24 cellular contexts compared by ENCODE assay signal in genomic region chr4:156957558-156957957, GRCh38. TPM values are rescaled to one million over a fixed set of nuclear protein-coding genes. Genes with fewer than 3 reads are reported as not detected.
DNase-seq lines count a peak whose midpoint lies in the region; ATAC-seq and TF ChIP-seq lines count a peak whose summit lies in the region.
"Had no signal": no experiment of that assay in that cellular context is flagged by ENCODE, and none has a peak within 500 bp of the region (broad histone marks: within the 10 kb centered on the region; RNA-seq: fewer than 3 reads in every experiment).

No MANE protein-coding gene starts in this region.

- H3K36me3 Mint-ChIP-seq in activated naive CD8-positive, alpha-beta T cell treated with anti-CD3 and anti-CD28 coated beads for 36 hours: no peaks in the 10 kb centered on the region
- H3K36me3 Mint-ChIP-seq: activated CD8-positive, alpha-beta memory T cell treated with anti-CD3 and anti-CD28 coated beads, Interleukin-2, amount 10 ng/mL, durations not matched to agents 7 days and 5 days; activated naive CD4-positive, alpha-beta T cell treated with anti-CD3 and anti-CD28 coated beads, Interleukin-2, amount 50 U/mL, for 24 hours; CD8-positive, alpha-beta memory T cell; natural killer cell had no signal

- no peak overlapping the region for H3K4me3 ChIP-seq in body of pancreas
- H3K4me3 ChIP-seq in aorta (ENCODE audit: low read length in 2 of 2): no peak overlapping the region
- H3K4me3 ChIP-seq: esophagus squamous epithelium had no signal

- H3K9me3 ChIP-seq in body of pancreas (no peaks in the 10 kb centered on the region), aorta (ENCODE audit: control insufficient read depth, low read length) (no peaks in the 10 kb centered on the region)
- H3K9me3 ChIP-seq: esophagus squamous epithelium had no signal

- H3K4me1 ChIP-seq in body of pancreas (peaks cover 62% of the 10 kb centered on the region), aorta (ENCODE audit: control insufficient read depth in 1 of 2, insufficient read depth in 2 of 2, low read length in 2 of 2) (peaks cover 2 to 33% of the 10 kb centered on the region in 2 donors)

- no peaks in the 10 kb centered on the region for H3K9me3 Mint-ChIP-seq in activated naive CD8-positive, alpha-beta T cell treated with anti-CD3 and anti-CD28 coated beads for 36 hours
- H3K9me3 Mint-ChIP-seq: activated CD4-positive, alpha-beta T cell treated with anti-CD3 and anti-CD28 coated beads, Interleukin-2, amount 10 ng/mL, durations not matched to agents 24 days and 14 days; activated naive CD4-positive, alpha-beta T cell treated with anti-CD3 and anti-CD28 coated beads, Interleukin-2, amount 50 U/mL, for 24 hours; activated T-helper 1 cell treated with anti-CD3 and anti-CD28 coated beads, Interleukin-12 subunit alpha, Interleukin-12 subunit beta, Interleukin-2, Interleukin-4 antibody, amounts not matched to agents 30 ng/mL and 10 ng/mL and 1 ng/mL, durations not matched to agents 14 hours and 24 hours and 36 hours had no signal

- no peak overlapping the region for H3K4me3 Mint-ChIP-seq in activated naive CD8-positive, alpha-beta T cell treated with anti-CD3 and anti-CD28 coated beads for 36 hours
- H3K4me3 Mint-ChIP-seq: activated CD4-positive, alpha-beta T cell treated with anti-CD3 and anti-CD28 coated beads, Interleukin-2, amount 10 ng/mL, durations not matched to agents 24 days and 14 days; activated CD8-positive, alpha-beta memory T cell treated with anti-CD3 and anti-CD28 coated beads, Interleukin-2, amount 10 ng/mL, durations not matched to agents 7 days and 5 days; activated naive CD4-positive, alpha-beta T cell treated with anti-CD3 and anti-CD28 coated beads, Interleukin-2, amount 50 U/mL, for 24 hours; activated T-helper 1 cell treated with anti-CD3 and anti-CD28 coated beads, Interleukin-12 subunit alpha, Interleukin-12 subunit beta, Interleukin-2, Interleukin-4 antibody, amounts not matched to agents 30 ng/mL and 10 ng/mL and 1 ng/mL, durations not matched to agents 14 hours and 24 hours and 36 hours; CD8-positive, alpha-beta memory T cell; natural killer cell; T-helper 17 cell had no signal

- ATAC-seq in body of pancreas: no peak
- no peak for ATAC-seq in aorta (ENCODE audit: low FRiP score)
- ATAC-seq: activated CD8-positive, alpha-beta memory T cell treated with anti-CD3 and anti-CD28 coated beads, Interleukin-2, amount 10 ng/mL, durations not matched to agents 7 days and 5 days; natural killer cell; T-helper 17 cell had no signal

- H3K4me1 Mint-ChIP-seq in activated naive CD8-positive, alpha-beta T cell treated with anti-CD3 and anti-CD28 coated beads for 36 hours: no peaks in the 10 kb centered on the region
- H3K4me1 Mint-ChIP-seq: activated CD4-positive, alpha-beta T cell treated with anti-CD3 and anti-CD28 coated beads, Interleukin-2, amount 10 ng/mL, durations not matched to agents 24 days and 14 days; activated CD8-positive, alpha-beta memory T cell treated with anti-CD3 and anti-CD28 coated beads, Interleukin-2, amount 10 ng/mL, durations not matched to agents 7 days and 5 days; activated naive CD4-positive, alpha-beta T cell treated with anti-CD3 and anti-CD28 coated beads, Interleukin-2, amount 50 U/mL, for 24 hours; CD8-positive, alpha-beta memory T cell; natural killer cell; T-helper 17 cell had no signal

- 81% methylated on average over 3 of the region's 3 CpGs for WGBS in body of pancreas, 2 donors
- 68 to 70% methylated on average over 3 of the region's 3 CpGs for whole genome bisulfite sequencing in aorta, 2 donors

- H3K27me3 ChIP-seq in body of pancreas (no peaks in the 10 kb centered on the region), aorta (ENCODE audit: control insufficient read depth in 1 of 2, insufficient read depth in 2 of 2, low read length in 1 of 2) (no peaks in the 10 kb centered on the region)
- H3K27me3 ChIP-seq: esophagus squamous epithelium had no signal

- no peak overlapping the region for H3K27ac Mint-ChIP-seq in activated naive CD8-positive, alpha-beta T cell treated with anti-CD3 and anti-CD28 coated beads for 36 hours
- H3K27ac Mint-ChIP-seq: activated CD4-positive, alpha-beta T cell treated with anti-CD3 and anti-CD28 coated beads, Interleukin-2, amount 10 ng/mL, durations not matched to agents 24 days and 14 days; activated CD8-positive, alpha-beta memory T cell treated with anti-CD3 and anti-CD28 coated beads, Interleukin-2, amount 10 ng/mL, durations not matched to agents 7 days and 5 days; activated naive CD4-positive, alpha-beta T cell treated with anti-CD3 and anti-CD28 coated beads, Interleukin-2, amount 50 U/mL, for 24 hours; activated T-helper 1 cell treated with anti-CD3 and anti-CD28 coated beads, Interleukin-12 subunit alpha, Interleukin-12 subunit beta, Interleukin-2, Interleukin-4 antibody, amounts not matched to agents 30 ng/mL and 10 ng/mL and 1 ng/mL, durations not matched to agents 14 hours and 24 hours and 36 hours; CD8-positive, alpha-beta memory T cell; natural killer cell; T-helper 17 cell had no signal

- intact Hi-C loops in body of pancreas (cut with DNase I) (no loop called here), aorta (cut with DNase I) (no loop called here)

- peaks cover 5% of the 10 kb centered on the region for H3K27me3 Mint-ChIP-seq in activated naive CD8-positive, alpha-beta T cell treated with anti-CD3 and anti-CD28 coated beads for 36 hours
- H3K27me3 Mint-ChIP-seq: activated CD4-positive, alpha-beta T cell treated with anti-CD3 and anti-CD28 coated beads, Interleukin-2, amount 10 ng/mL, durations not matched to agents 24 days and 14 days; activated CD8-positive, alpha-beta memory T cell treated with anti-CD3 and anti-CD28 coated beads, Interleukin-2, amount 10 ng/mL, durations not matched to agents 7 days and 5 days; activated naive CD4-positive, alpha-beta T cell treated with anti-CD3 and anti-CD28 coated beads, Interleukin-2, amount 50 U/mL, for 24 hours; T-helper 17 cell had no signal

- no peak for TF ChIP-seq POLR2A in body of pancreas (IDR thresholded peaks at IDR 0.05)

- H3K27ac ChIP-seq in body of pancreas: peak overlapping the region in 3 of 4 donors; percentile 23 to 44 (median 39)
- H3K27ac ChIP-seq in aorta (ENCODE audit: low read depth in 1 of 2, low read length in 2 of 2): peak overlapping the region; percentile 2 to 43
- H3K27ac ChIP-seq: parathyroid adenoma had no signal

- TF ChIP-seq CTCF in body of pancreas (IDR thresholded peaks at IDR 0.05): no peak

- DNase-seq in HT-29 (ENCODE audit: low spot score): peak; percentile 46
- DNase-seq in body of pancreas: no peak
- peak; percentile 74 for DNase-seq in left kidney (ENCODE audit: low read depth, low spot score)
- no peak for DNase-seq in aorta
- no peak for DNase-seq in activated naive CD8-positive, alpha-beta T cell treated with anti-CD3 and anti-CD28 coated beads for 36 hours
- DNase-seq in SW 1271 (lab: John Stamatoyannopoulos, UW): no peak
- no peak for DNase-seq in Kasumi-1 (lab: John Stamatoyannopoulos, UW)
- DNase-seq: activated CD4-positive, alpha-beta T cell treated with anti-CD3 and anti-CD28 coated beads, Interleukin-2, amount 10 ng/mL, durations not matched to agents 24 days and 14 days; activated CD8-positive, alpha-beta memory T cell treated with anti-CD3 and anti-CD28 coated beads, Interleukin-2, amount 10 ng/mL, durations not matched to agents 7 days and 5 days; AML-193; CD8-positive, alpha-beta memory T cell; DMS79; effector CD4-positive, alpha-beta T cell; esophagus squamous epithelium; HCEC 1CT; kidney glomerular epithelial cell; natural killer cell; NCI-H1092; NCI-H187 treated with DMSO at 0.1 percent for 48 hours; NCI-H226; T-helper 17 cell had no signal

- no peaks in the 10 kb centered on the region for H3K36me3 ChIP-seq in body of pancreas (replicated peaks in 1 of 2; ENCODE audit: insufficient read depth in 1 of 2, low read depth in 2 of 2)
- H3K36me3 ChIP-seq in aorta (ENCODE audit: control insufficient read depth in 1 of 2, insufficient read depth in 2 of 2, low read length in 1 of 2): no peaks in the 10 kb centered on the region
- H3K36me3 ChIP-seq: esophagus squamous epithelium had no signal

RNA-seq across cellular contexts. Expression of gene PDGFC, which starts 14.0 kb away (rescaled TPM):
- total RNA-seq in HT-29 (2014; rRNA removed; shearing (Covaris generic)): 15.4 and 17.0 TPM in 2 replicates
- total RNA-seq in body of pancreas (10 to 100 TPM; 19.1 to 21.8 TPM), aorta (10 to 100 TPM; 45.6 to 51.5 TPM)
- 10 to 100 TPM; 11.8 to 12.8 TPM for polyA plus RNA-seq in aorta
- not detected for total RNA-seq in activated naive CD8-positive, alpha-beta T cell treated with anti-CD3 and anti-CD28 coated beads for 36 hours
- total RNA-seq: activated CD4-positive, alpha-beta T cell treated with anti-CD3 and anti-CD28 coated beads, Interleukin-2, amount 10 ng/mL, durations not matched to agents 24 days and 14 days; activated CD8-positive, alpha-beta memory T cell treated with anti-CD3 and anti-CD28 coated beads, Interleukin-2, amount 10 ng/mL, durations not matched to agents 7 days and 5 days; activated T-helper 1 cell treated with anti-CD3 and anti-CD28 coated beads, Interleukin-12 subunit alpha, Interleukin-12 subunit beta, Interleukin-2, Interleukin-4 antibody, amounts not matched to agents 30 ng/mL and 10 ng/mL and 1 ng/mL, durations not matched to agents 14 hours and 24 hours and 36 hours had no signal
- polyA plus RNA-seq: CD8-positive, alpha-beta memory T cell had no signal

Comparison
In these comparisons a context has a peak if more than half of its experiments do, and no peak if none do; other contexts are left out.
1. DNase-seq: peak in HT-29 (single experiment) and left kidney (single experiment); none in body of pancreas (0 of 4), aorta (0 of 2), activated naive CD8-positive, alpha-beta T cell treated with anti-CD3 and anti-CD28 coated beads for 36 hours (single experiment), SW 1271 (0 of 2) and Kasumi-1 (0 of 2).
2. RNA of gene PDGFC, which starts 14.0 kb away (total RNA-seq): 45.6 to 51.5 TPM in aorta, 19.1 to 21.8 TPM in body of pancreas and 15.4 to 17.0 TPM in HT-29; not detected in activated naive CD8-positive, alpha-beta T cell treated with anti-CD3 and anti-CD28 coated beads for 36 hours; every median in the first group is over 10 times any median in the second.